7 cellular contexts compared by ENCODE assay signal in genomic region chr2:5563411-5563810, GRCh38.
"Had no signal": no experiment of that assay in that cellular context is flagged by ENCODE, and none has a peak within 500 bp of the region (broad histone marks: within the 10 kb centered on the region; RNA-seq: fewer than 3 reads in every experiment).

No MANE protein-coding gene starts in this region.

- H3K4me1 Mint-ChIP-seq: IgD-negative memory B cell had no signal

- H3K4me3 ChIP-seq: K562 had no signal

- H3K27ac ChIP-seq: HL-60 had no signal

- H3K36me3 Mint-ChIP-seq: IgD-negative memory B cell had no signal

- H3K27me3 Mint-ChIP-seq: IgD-negative memory B cell had no signal

- FAIRE-seq: HepG2, K562 had no signal

- H3K27ac Mint-ChIP-seq: IgD-negative memory B cell had no signal

- H3K4me3 Mint-ChIP-seq: IgD-negative memory B cell had no signal

- DNase-seq: IMR-90, KBM-7, KG1 had no signal
